ENCODE assay signal across 13 cellular contexts in the genomic region with DNA sequence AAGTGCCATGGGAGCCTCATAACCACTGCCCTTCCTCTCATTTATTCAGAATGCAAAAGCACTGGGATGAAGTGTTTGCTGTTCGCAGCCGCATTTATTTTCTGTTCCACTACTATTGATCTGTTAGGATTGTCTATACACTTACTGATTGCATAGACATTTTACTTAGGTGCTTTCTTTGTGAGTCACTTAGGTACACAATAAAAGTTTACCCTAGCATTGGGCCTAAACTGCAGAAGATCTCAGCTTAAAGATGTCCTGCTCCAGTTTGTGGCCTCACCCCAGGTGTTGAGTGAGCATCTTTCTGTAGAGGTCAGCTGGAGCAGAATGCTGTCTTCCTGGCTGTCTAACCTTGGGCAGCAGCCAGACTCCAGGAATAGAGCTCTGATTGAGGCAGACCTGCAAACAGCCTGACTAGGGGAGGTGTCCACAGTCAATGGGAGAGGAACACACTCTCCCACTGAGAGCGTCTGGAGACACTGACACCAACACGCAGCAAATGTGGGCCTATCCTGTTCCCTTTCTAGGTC.
"Had no signal": no experiment of that assay in that cellular context is flagged by ENCODE, and none has a peak within 500 bp of the region (broad histone marks: within the 10 kb centered on the region; RNA-seq: fewer than 3 reads in every experiment).

No MANE protein-coding gene starts in this region.

- H3K9me3 Mint-ChIP-seq: activated CD4-positive, alpha-beta memory T cell treated with anti-CD3 and anti-CD28 coated beads, Interleukin-2, amount 10 ng/mL, durations not matched to agents 7 days and 5 days; activated naive CD8-positive, alpha-beta T cell treated with anti-CD3 and anti-CD28 coated beads, Interleukin-2, amount 10 ng/mL, durations not matched to agents 7 days and 5 days; nephron; T-cell had no signal

- ATAC-seq: activated CD4-positive, alpha-beta T cell treated with anti-CD3 and anti-CD28 coated beads for 36 hours; T-cell had no signal

- H3K36me3 ChIP-seq: breast epithelium had no signal

- H3K27me3 Mint-ChIP-seq: activated CD4-positive, alpha-beta memory T cell treated with anti-CD3 and anti-CD28 coated beads, Interleukin-2, amount 10 ng/mL, durations not matched to agents 7 days and 5 days; activated CD4-positive, alpha-beta T cell treated with anti-CD3 and anti-CD28 coated beads for 36 hours; activated naive CD8-positive, alpha-beta T cell treated with anti-CD3 and anti-CD28 coated beads, Interleukin-2, amount 10 ng/mL, durations not matched to agents 7 days and 5 days; T-cell had no signal

- H3K4me1 Mint-ChIP-seq: activated CD4-positive, alpha-beta T cell treated with anti-CD3 and anti-CD28 coated beads for 36 hours; activated naive CD8-positive, alpha-beta T cell treated with anti-CD3 and anti-CD28 coated beads, Interleukin-2, amount 10 ng/mL, durations not matched to agents 7 days and 5 days; T-cell had no signal

- H3K27ac ChIP-seq: breast epithelium, esophagus muscularis mucosa, skin epidermis, tibial artery, VCaP had no signal

- H3K4me3 ChIP-seq: breast epithelium, esophagus muscularis mucosa, skin epidermis, tibial artery had no signal

- H3K27me3 ChIP-seq: breast epithelium, esophagus muscularis mucosa, tibial artery had no signal

- H3K9me3 ChIP-seq: breast epithelium, esophagus muscularis mucosa, tibial artery had no signal

- DNase-seq: activated CD4-positive, alpha-beta memory T cell treated with anti-CD3 and anti-CD28 coated beads, Interleukin-2, amount 10 ng/mL, durations not matched to agents 7 days and 5 days; activated CD4-positive, alpha-beta T cell treated with anti-CD3 and anti-CD28 coated beads for 36 hours; activated naive CD8-positive, alpha-beta T cell treated with anti-CD3 and anti-CD28 coated beads, Interleukin-2, amount 10 ng/mL, durations not matched to agents 7 days and 5 days; activated T-cell treated with anti-CD3 and anti-CD28 coated beads, Interleukin-2, amount 50 U/mL, for 48 hours; anterior cingulate cortex; mesendoderm; T-cell; tibial artery had no signal

- H3K27ac Mint-ChIP-seq: activated CD4-positive, alpha-beta memory T cell treated with anti-CD3 and anti-CD28 coated beads, Interleukin-2, amount 10 ng/mL, durations not matched to agents 7 days and 5 days; activated CD4-positive, alpha-beta T cell treated with anti-CD3 and anti-CD28 coated beads for 36 hours; activated naive CD8-positive, alpha-beta T cell treated with anti-CD3 and anti-CD28 coated beads, Interleukin-2, amount 10 ng/mL, durations not matched to agents 7 days and 5 days; nephron had no signal

- H3K4me1 ChIP-seq: breast epithelium had no signal

- H3K4me3 Mint-ChIP-seq: activated CD4-positive, alpha-beta memory T cell treated with anti-CD3 and anti-CD28 coated beads, Interleukin-2, amount 10 ng/mL, durations not matched to agents 7 days and 5 days; activated CD4-positive, alpha-beta T cell treated with anti-CD3 and anti-CD28 coated beads for 36 hours; activated naive CD8-positive, alpha-beta T cell treated with anti-CD3 and anti-CD28 coated beads, Interleukin-2, amount 10 ng/mL, durations not matched to agents 7 days and 5 days; nephron; T-cell had no signal
